Comparison of ENCODE assay signal across 8 cellular contexts in genomic region chr20:32549842-32550241, GRCh38.
"Had no signal": no experiment of that assay in that cellular context is flagged by ENCODE, and none has a peak within 500 bp of the region (broad histone marks: within the 10 kb centered on the region; RNA-seq: fewer than 3 reads in every experiment).

No MANE protein-coding gene starts in this region.

- FAIRE-seq: HTR-8/SVneo, K562 had no signal

- H3K9me3 ChIP-seq: HAP-1 had no signal

- DNase-seq: GM23248, GOT3, H7, KG1 had no signal

- H2AFZ ChIP-seq: GM23248 had no signal

- H3K36me3 ChIP-seq: HAP-1 had no signal

- H3K9ac ChIP-seq: GM23248 had no signal

- ATAC-seq: HCT116, K562 had no signal

- H3K4me3 ChIP-seq: GM23248, HAP-1, K562 had no signal

- H3K27ac ChIP-seq: GM23248 had no signal

- H3K4me1 ChIP-seq: HAP-1 had no signal
